ENCODE assay signal across 1 cellular context in genomic region chr6:56890683-56891429, GRCh38.
TF ChIP-seq lines count a peak whose summit lies in the region.

No MANE protein-coding gene starts in this region.

TF ChIP-seq in GM12878, 131 proteins besides CTCF, POLR2A, EP300 and RAD21 (continued from another document and continues in another):
- no peak for TF ChIP-seq REST (IDR thresholded peaks at IDR 0.05; ENCODE audit: low read depth, low read length)
- TF ChIP-seq PAX8 (IDR thresholded peaks at IDR 0.05), result no peak
- peak; percentile 41 for TF ChIP-seq BCL3 (IDR thresholded peaks at IDR 0.05; ENCODE audit: borderline replicate concordance, insufficient read depth, low read depth, low read length, poor library complexity, severe bottlenecking)
- no peak for TF ChIP-seq IRF5 (IDR thresholded peaks at IDR 0.05; ENCODE audit: borderline replicate concordance)
- TF ChIP-seq TBL1XR1 (IDR thresholded peaks at IDR 0.05; ENCODE audit: low read depth, low read length), result no peak; the same call in 1 of the 2 replicates
- TF ChIP-seq MEF2B (IDR thresholded peaks at IDR 0.05; ENCODE audit: partially characterized antibody, poor library complexity, severe bottlenecking), result peak; percentile 3
- TF ChIP-seq CBX5 (IDR thresholded peaks at IDR 0.05; ENCODE audit: low read depth), result peak; percentile 77; the same call in 1 of the 2 replicates
- TF ChIP-seq NBN (IDR thresholded peaks at IDR 0.05), result no peak
- TF ChIP-seq NFXL1 (IDR thresholded peaks at IDR 0.05; ENCODE audit: borderline replicate concordance), result no peak
- 0 out of 4 replicates have a peak, but pooled peaks of 1 of the 2 experiments have one; percentile 36 for TF ChIP-seq SRF (IDR thresholded peaks at IDR 0.05; ENCODE audit: low read depth in 2 of 2, low read length in 2 of 2)
- TF ChIP-seq NKRF (conservative IDR thresholded peaks at IDR 0.05), result no peak
- 0 out of 2 replicates have a peak, but pooled peaks have one; percentile 31 for TF ChIP-seq CBFB (IDR thresholded peaks at IDR 0.05; ENCODE audit: low read depth)
- TF ChIP-seq BCL11A (IDR thresholded peaks at IDR 0.05; ENCODE audit: low read depth, low read length), result peak; percentile 77; the same call in 1 of the 2 replicates
- no peak for TF ChIP-seq RELA (IDR thresholded peaks at IDR 0.05; ENCODE audit: borderline replicate concordance, partially characterized antibody)
- no peak for TF ChIP-seq ATF3 (IDR thresholded peaks at IDR 0.05; ENCODE audit: borderline replicate concordance, extremely low read depth, low read depth, low read length)
- TF ChIP-seq MEF2A (IDR thresholded peaks at IDR 0.05; ENCODE audit: insufficient read depth, low read depth, low read length), result peak; percentile 87
- TF ChIP-seq, protein P1, sequence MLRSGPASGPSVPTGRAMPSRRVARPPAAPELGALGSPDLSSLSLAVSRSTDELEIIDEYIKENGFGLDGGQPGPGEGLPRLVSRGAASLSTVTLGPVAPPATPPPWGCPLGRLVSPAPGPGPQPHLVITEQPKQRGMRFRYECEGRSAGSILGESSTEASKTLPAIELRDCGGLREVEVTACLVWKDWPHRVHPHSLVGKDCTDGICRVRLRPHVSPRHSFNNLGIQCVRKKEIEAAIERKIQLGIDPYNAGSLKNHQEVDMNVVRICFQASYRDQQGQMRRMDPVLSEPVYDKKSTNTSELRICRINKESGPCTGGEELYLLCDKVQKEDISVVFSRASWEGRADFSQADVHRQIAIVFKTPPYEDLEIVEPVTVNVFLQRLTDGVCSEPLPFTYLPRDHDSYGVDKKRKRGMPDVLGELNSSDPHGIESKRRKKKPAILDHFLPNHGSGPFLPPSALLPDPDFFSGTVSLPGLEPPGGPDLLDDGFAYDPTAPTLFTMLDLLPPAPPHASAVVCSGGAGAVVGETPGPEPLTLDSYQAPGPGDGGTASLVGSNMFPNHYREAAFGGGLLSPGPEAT (IDR thresholded peaks at IDR 0.05; ENCODE audit: low read depth), result no peak; the same call in 1 of the 2 replicates
- peak; percentile 50 for TF ChIP-seq SP1 (IDR thresholded peaks at IDR 0.05; ENCODE audit: low read depth, low read length)
- 0 out of 2 replicates have a peak, but pooled peaks have one; percentile 11 for TF ChIP-seq HDGF (IDR thresholded peaks at IDR 0.05)
- no peak for TF ChIP-seq SMARCA5 (IDR thresholded peaks at IDR 0.05)
- no peak for TF ChIP-seq MYB (IDR thresholded peaks at IDR 0.05; ENCODE audit: borderline replicate concordance, low read depth, low read length)
- TF ChIP-seq, protein P2, sequence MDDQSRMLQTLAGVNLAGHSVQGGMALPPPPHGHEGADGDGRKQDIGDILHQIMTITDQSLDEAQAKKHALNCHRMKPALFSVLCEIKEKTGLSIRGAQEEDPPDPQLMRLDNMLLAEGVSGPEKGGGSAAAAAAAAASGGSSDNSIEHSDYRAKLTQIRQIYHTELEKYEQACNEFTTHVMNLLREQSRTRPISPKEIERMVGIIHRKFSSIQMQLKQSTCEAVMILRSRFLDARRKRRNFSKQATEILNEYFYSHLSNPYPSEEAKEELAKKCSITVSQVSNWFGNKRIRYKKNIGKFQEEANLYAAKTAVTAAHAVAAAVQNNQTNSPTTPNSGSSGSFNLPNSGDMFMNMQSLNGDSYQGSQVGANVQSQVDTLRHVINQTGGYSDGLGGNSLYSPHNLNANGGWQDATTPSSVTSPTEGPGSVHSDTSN (IDR thresholded peaks at IDR 0.05; ENCODE audit: insufficient replicate concordance, low read depth, low read length), result no peak
- TF ChIP-seq ZNF274 (IDR thresholded peaks at IDR 0.05; ENCODE audit: insufficient read depth, insufficient read length), result no peak
- no peak for TF ChIP-seq NR2F1 (conservative IDR thresholded peaks at IDR 0.05)
- TF ChIP-seq, protein P3, sequence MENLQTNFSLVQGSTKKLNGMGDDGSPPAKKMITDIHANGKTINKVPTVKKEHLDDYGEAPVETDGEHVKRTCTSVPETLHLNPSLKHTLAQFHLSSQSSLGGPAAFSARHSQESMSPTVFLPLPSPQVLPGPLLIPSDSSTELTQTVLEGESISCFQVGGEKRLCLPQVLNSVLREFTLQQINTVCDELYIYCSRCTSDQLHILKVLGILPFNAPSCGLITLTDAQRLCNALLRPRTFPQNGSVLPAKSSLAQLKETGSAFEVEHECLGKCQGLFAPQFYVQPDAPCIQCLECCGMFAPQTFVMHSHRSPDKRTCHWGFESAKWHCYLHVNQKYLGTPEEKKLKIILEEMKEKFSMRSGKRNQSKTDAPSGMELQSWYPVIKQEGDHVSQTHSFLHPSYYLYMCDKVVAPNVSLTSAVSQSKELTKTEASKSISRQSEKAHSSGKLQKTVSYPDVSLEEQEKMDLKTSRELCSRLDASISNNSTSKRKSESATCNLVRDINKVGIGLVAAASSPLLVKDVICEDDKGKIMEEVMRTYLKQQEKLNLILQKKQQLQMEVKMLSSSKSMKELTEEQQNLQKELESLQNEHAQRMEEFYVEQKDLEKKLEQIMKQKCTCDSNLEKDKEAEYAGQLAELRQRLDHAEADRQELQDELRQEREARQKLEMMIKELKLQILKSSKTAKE (IDR thresholded peaks at IDR 0.05; ENCODE audit: low read depth, poor library complexity, severe bottlenecking), result peak; percentile 77
- TF ChIP-seq ZBED1 (IDR thresholded peaks at IDR 0.05; ENCODE audit: borderline replicate concordance), result peak; percentile 79; the same call in 1 of the 2 replicates
- TF ChIP-seq ZNF217 (IDR thresholded peaks at IDR 0.05), result no peak
- no peak for TF ChIP-seq ZNF24 (IDR thresholded peaks at IDR 0.05)
- TF ChIP-seq NFIC (IDR thresholded peaks at IDR 0.05; ENCODE audit: low read depth, low read length), result peak; percentile 89
- no peak for TF ChIP-seq ELK1 (IDR thresholded peaks at IDR 0.05; ENCODE audit: low read depth, low read length)
- 0 out of 2 replicates have a peak, but pooled peaks have one; percentile 41 for TF ChIP-seq RCOR1 (conservative IDR thresholded peaks at IDR 0.05; ENCODE audit: low read depth, low read length)
- TF ChIP-seq IKZF1 (conservative IDR thresholded peaks at IDR 0.05), result no peak
- no peak for TF ChIP-seq TCF3 (IDR thresholded peaks at IDR 0.05; ENCODE audit: borderline replicate concordance, insufficient read depth, low read depth, low read length)
- TF ChIP-seq RFX5 (IDR thresholded peaks at IDR 0.05; ENCODE audit: low read depth, low read length), result no peak
- no peak for TF ChIP-seq TARDBP (IDR thresholded peaks at IDR 0.05; ENCODE audit: borderline replicate concordance)
- TF ChIP-seq HDAC6 (IDR thresholded peaks at IDR 0.05; ENCODE audit: unreplicated experiment), result no peak
- TF ChIP-seq STAT3 (IDR thresholded peaks at IDR 0.05; ENCODE audit: low read depth, low read length), result 0 out of 2 replicates have a peak, but pooled peaks have one; percentile 48
- TF ChIP-seq, protein P4, sequence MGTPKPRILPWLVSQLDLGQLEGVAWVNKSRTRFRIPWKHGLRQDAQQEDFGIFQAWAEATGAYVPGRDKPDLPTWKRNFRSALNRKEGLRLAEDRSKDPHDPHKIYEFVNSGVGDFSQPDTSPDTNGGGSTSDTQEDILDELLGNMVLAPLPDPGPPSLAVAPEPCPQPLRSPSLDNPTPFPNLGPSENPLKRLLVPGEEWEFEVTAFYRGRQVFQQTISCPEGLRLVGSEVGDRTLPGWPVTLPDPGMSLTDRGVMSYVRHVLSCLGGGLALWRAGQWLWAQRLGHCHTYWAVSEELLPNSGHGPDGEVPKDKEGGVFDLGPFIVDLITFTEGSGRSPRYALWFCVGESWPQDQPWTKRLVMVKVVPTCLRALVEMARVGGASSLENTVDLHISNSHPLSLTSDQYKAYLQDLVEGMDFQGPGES (IDR thresholded peaks at IDR 0.05), result no peak
- TF ChIP-seq PKNOX1 (IDR thresholded peaks at IDR 0.05), result no peak
- peak; percentile 10; the same call in 1 of the 2 replicates for TF ChIP-seq SMC3 (IDR thresholded peaks at IDR 0.05; ENCODE audit: borderline replicate concordance, low read length)
- TF ChIP-seq YY1 (IDR thresholded peaks at IDR 0.05; ENCODE audit: low read depth, low read length), result 0 out of 2 replicates have a peak, but pooled peaks have one; percentile 14
